1 cellular context compared by ENCODE assay signal in the genomic region with DNA sequence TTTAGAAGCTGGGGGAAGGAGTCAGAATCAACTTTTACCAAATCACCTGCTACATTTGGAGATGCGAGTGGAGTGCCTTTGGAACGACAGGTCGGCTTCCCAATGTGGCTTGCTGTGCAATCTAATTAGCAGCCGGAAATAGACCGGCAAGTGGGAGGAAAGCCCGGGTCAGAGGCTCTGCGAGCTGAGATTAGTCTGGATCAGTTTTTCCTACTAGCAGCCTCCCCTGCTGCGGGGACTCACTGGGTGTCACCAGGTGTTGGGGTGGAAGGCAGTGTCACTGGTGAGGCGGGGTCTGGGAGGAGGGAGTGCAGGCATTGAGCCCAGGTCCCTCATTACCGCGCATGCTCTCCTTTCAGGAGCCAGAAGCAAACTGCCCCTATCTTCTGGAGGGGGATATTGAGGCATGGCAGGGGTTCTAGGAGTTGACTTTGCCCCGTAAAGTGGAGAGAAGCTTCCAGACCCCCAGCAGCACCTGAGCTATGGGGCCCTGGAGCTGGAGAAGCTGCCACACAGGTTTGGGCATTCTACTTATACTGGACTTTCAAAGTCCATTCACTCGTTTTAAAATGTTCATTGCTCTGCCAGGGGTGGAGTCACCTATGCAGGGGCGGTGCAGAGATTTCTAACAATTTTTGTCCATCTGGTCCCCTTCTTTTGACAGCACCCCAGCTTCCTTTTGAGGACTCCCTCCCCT.
TF ChIP-seq lines count a peak whose summit lies in the region.

No MANE protein-coding gene starts in this region.

TF ChIP-seq in neural cell, 6 proteins besides CTCF, POLR2A, EP300 and RAD21 (continued from another document):
- TF ChIP-seq REST (IDR thresholded peaks at IDR 0.05; ENCODE audit: borderline replicate concordance) (no peak), POLR2AphosphoS5 (IDR thresholded peaks at IDR 0.05) (no peak), EZH2 (IDR thresholded peaks at IDR 0.05; ENCODE audit: borderline replicate concordance, insufficient read depth, low read length, poor library complexity, severe bottlenecking) (no peak), MXI1 (conservative IDR thresholded peaks at IDR 0.05; ENCODE audit: poor library complexity, severe bottlenecking) (no peak), SMC3 (conservative IDR thresholded peaks at IDR 0.05; ENCODE audit: poor library complexity) (no peak)
